ENCODE assay signal across 8 cellular contexts in the genomic region with DNA sequence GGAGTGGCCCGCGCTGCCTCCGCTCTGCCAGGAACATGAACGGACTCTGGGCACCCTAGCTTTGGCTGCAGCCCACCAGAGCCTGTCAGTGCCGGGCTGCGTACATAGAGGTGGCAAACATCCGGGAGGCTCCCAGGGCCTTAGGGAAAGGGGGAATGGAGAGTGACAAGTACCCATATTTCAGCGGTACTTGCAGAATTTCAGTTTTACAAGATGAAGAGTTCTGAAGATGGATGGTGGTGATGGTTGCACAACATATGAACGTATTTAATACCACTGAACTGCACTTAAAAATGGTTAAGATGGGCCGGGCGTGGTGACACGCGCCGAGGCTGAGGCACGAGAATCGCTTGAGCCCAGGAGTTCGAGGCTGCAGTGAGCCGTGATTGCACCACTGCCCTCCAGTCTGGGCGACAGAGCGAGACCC. TPM values are rescaled to one million over a fixed set of nuclear protein-coding genes. Genes with fewer than 3 reads are reported as not detected.
DNase-seq lines count a peak whose midpoint lies in the region; ATAC-seq and TF ChIP-seq lines count a peak whose summit lies in the region.

No MANE protein-coding gene starts in this region.

- peak overlapping the region; percentile 99 for H3K27ac Mint-ChIP-seq in activated naive CD4-positive, alpha-beta T cell treated with anti-CD3 and anti-CD28 coated beads for 36 hours

- intact Hi-C loops in activated naive CD4-positive, alpha-beta T cell treated with anti-CD3 and anti-CD28 coated beads for 36 hours (cut with micrococcal nuclease): loop anchor here (2.0 to 5.0 kb wide), 3 partner anchors 78 to 260 kb away; a partner anchor contains a TSS
- intact Hi-C loops in right lobe of liver (cut with DNase I): no loop called here

- H3K9me3 ChIP-seq in right lobe of liver (no peaks in the 10 kb centered on the region), tibial nerve (no peaks in the 10 kb centered on the region)

- H3K4me1 Mint-ChIP-seq in activated naive CD4-positive, alpha-beta T cell treated with anti-CD3 and anti-CD28 coated beads for 36 hours (ENCODE audit: low read depth): peaks cover 42% of the 10 kb centered on the region

- no peaks in the 10 kb centered on the region for H3K9me3 Mint-ChIP-seq in activated naive CD4-positive, alpha-beta T cell treated with anti-CD3 and anti-CD28 coated beads for 36 hours

- ATAC-seq in right lobe of liver (no peak), GM19467 (IDR thresholded peaks at IDR 0.05; ENCODE audit: unreplicated experiment) (no peak), GM18861 (IDR thresholded peaks at IDR 0.05; ENCODE audit: unreplicated experiment) (no peak)

- peak overlapping the region; percentile 97 for H3K4me3 Mint-ChIP-seq in activated naive CD4-positive, alpha-beta T cell treated with anti-CD3 and anti-CD28 coated beads for 36 hours

- H3K4me1 ChIP-seq in right lobe of liver (peaks cover 0 to 7% (median 0%) of the 10 kb centered on the region in 4 donors), tibial nerve (peaks cover 0 to 45% (median 7%) of the 10 kb centered on the region in 4 donors)

- 8% methylated on average over 15 of the region's 20 CpGs for WGBS in right lobe of liver (ENCODE audit: insufficient coverage, low coverage, low lambda C conversion rate, missing lambda C conversion rate)
- 4 to 6% methylated on average over 17 to 19 of the region's 20 CpGs for WGBS in tibial nerve, 2 donors

- H3K27me3 Mint-ChIP-seq in activated naive CD4-positive, alpha-beta T cell treated with anti-CD3 and anti-CD28 coated beads for 36 hours (ENCODE audit: low read depth): no peaks in the 10 kb centered on the region

- TF ChIP-seq CTCF in right lobe of liver (IDR thresholded peaks at IDR 0.05): peak in 1 of 4 donors; percentile 2
- TF ChIP-seq CTCF in tibial nerve (IDR thresholded peaks at IDR 0.05): no peak

- no peak for DNase-seq in activated naive CD4-positive, alpha-beta T cell treated with anti-CD3 and anti-CD28 coated beads for 36 hours
- no peak for DNase-seq in activated naive CD4-positive, alpha-beta T cell (lab: John Stamatoyannopoulos, UW)
- DNase-seq in amniotic epithelial cell (ENCODE audit: low read depth) (peak; percentile 75), right lobe of liver (no peak), tibial nerve (ENCODE audit: low spot score in 2 of 2) (peak in 1 of 2 donors; percentile 9), DMS153 treated with DMSO at 0.1 percent for 48 hours (lab: John Stamatoyannopoulos, UW; ENCODE audit: unreplicated experiment) (no peak)

- peak overlapping the region in 1 of 3 donors; percentile 82 for H3K27ac ChIP-seq in right lobe of liver
- peak overlapping the region in 3 of 4 donors; percentile 87 to 90 (median 90) for H3K27ac ChIP-seq in tibial nerve

- H3K4me3 ChIP-seq in right lobe of liver: peak overlapping the region; percentile 46 to 63 (median 54)
- peak overlapping the region; percentile 54 to 91 (median 88) for H3K4me3 ChIP-seq in tibial nerve

- H3K36me3 Mint-ChIP-seq in activated naive CD4-positive, alpha-beta T cell treated with anti-CD3 and anti-CD28 coated beads for 36 hours (ENCODE audit: low read depth): peaks cover 48% of the 10 kb centered on the region

- CTCF ChIA-PET in activated naive CD4-positive, alpha-beta T cell treated with anti-CD3 and anti-CD28 coated beads for 36 hours (lab: Charles Lee): interaction anchor here (0.6 to 3.2 kb wide), 8 partner anchors 11 to 377 kb away, joined by 3 to 13 read pairs (median 4); a partner anchor contains a TSS

- no peaks in the 10 kb centered on the region for H3K36me3 ChIP-seq in right lobe of liver
- no peaks in the 10 kb centered on the region for H3K36me3 ChIP-seq in tibial nerve

- no peak for TF ChIP-seq POLR2A in right lobe of liver (IDR thresholded peaks at IDR 0.05)
- no peak for TF ChIP-seq POLR2A in tibial nerve (IDR thresholded peaks at IDR 0.05)

- H3K27me3 ChIP-seq in right lobe of liver (no peaks in the 10 kb centered on the region), tibial nerve (no peaks in the 10 kb centered on the region)

- TF ChIP-seq EP300 in tibial nerve (IDR thresholded peaks at IDR 0.05): no peak

RNA-seq across cellular contexts. Expression of a gene that starts 0.9 kb away (rescaled TPM):
- total RNA-seq in activated naive CD4-positive, alpha-beta T cell treated with anti-CD3 and anti-CD28 coated beads for 36 hours: 100 to 1,000 TPM; 683 to 692 TPM
- total RNA-seq in right lobe of liver: 1 to 10 TPM in 5 of 6 experiments, under 1 TPM in 1; 0.31 to 7.4 (median 2.0) TPM
- 10 to 100 TPM; 13.2 to 57.7 (median 25.7) TPM for total RNA-seq in tibial nerve

RNA-seq across cellular contexts. Expression of a gene that starts 20.6 kb away (rescaled TPM):
- 100 to 1,000 TPM; 129 to 131 TPM for total RNA-seq in activated naive CD4-positive, alpha-beta T cell treated with anti-CD3 and anti-CD28 coated beads for 36 hours
- total RNA-seq in right lobe of liver (10 to 100 TPM; 29.8 to 48.0 (median 32.9) TPM), tibial nerve (10 to 100 TPM; 55.3 to 69.9 (median 60.2) TPM)

RNA-seq across cellular contexts. Expression of a gene that starts 51.6 kb away (rescaled TPM):
- 100 to 1,000 TPM; 103 to 112 TPM for total RNA-seq in activated naive CD4-positive, alpha-beta T cell treated with anti-CD3 and anti-CD28 coated beads for 36 hours
- total RNA-seq in right lobe of liver (10 to 100 TPM; 14.6 to 58.6 (median 16.0) TPM), tibial nerve (10 to 100 TPM; 23.2 to 39.5 (median 25.8) TPM)

Comparison
In these comparisons a context has a peak if more than half of its experiments do, and no peak if none do; other contexts are left out.
1. RNA of a gene that starts 0.9 kb away (total RNA-seq): 683 to 692 TPM in activated naive CD4-positive, alpha-beta T cell treated with anti-CD3 and anti-CD28 coated beads for 36 hours; 13.2 to 57.7 TPM in tibial nerve and 0.31 to 7.4 TPM in right lobe of liver; every median in the first group is over 10 times any median in the second.